23 cellular contexts compared by ENCODE assay signal in genomic region chr11:1192741-1193325, GRCh38. TPM values are rescaled to one million over a fixed set of nuclear protein-coding genes. Genes with fewer than 3 reads are reported as not detected.
DNase-seq lines count a peak whose midpoint lies in the region; ATAC-seq and TF ChIP-seq lines count a peak whose summit lies in the region.
"Had no signal": no experiment of that assay in that cellular context is flagged by ENCODE, and none has a peak within 500 bp of the region (broad histone marks: within the 10 kb centered on the region; RNA-seq: fewer than 3 reads in every experiment).

No MANE protein-coding gene starts in this region.

- H3K27me3 Mint-ChIP-seq in chondrocyte (ENCODE audit: low read depth) = no peaks in the 10 kb centered on the region
- peaks cover 3 to 5% of the 10 kb centered on the region in 2 donors for H3K27me3 Mint-ChIP-seq in stimulated activated naive B cell treated with anti-CD40 and anti-IgM and Interleukin-4, amounts not matched to agents 10 μg/mL and 1 μg/mL and 100 μg/mL, for 72 hours
- H3K27me3 Mint-ChIP-seq: CD4-positive, alpha-beta T cell; stimulated activated naive CD8-positive, alpha-beta T cell treated with anti-CD3 and anti-CD28 coated beads, Interleukin-15, Interleukin-2, amounts not matched to agents 100 ng/mL and 50 ng/mL, for 24 hours had no signal

- no peaks in the 10 kb centered on the region for H3K4me1 Mint-ChIP-seq in chondrocyte (ENCODE audit: low read depth)
- H3K4me1 Mint-ChIP-seq in stimulated activated naive B cell treated with anti-CD40 and anti-IgM and Interleukin-4, amounts not matched to agents 10 μg/mL and 1 μg/mL and 100 μg/mL, for 72 hours = no peaks in the 10 kb centered on the region
- H3K4me1 Mint-ChIP-seq: GM23338, nephron had no signal

- no peaks in the 10 kb centered on the region for H3K36me3 Mint-ChIP-seq in chondrocyte (ENCODE audit: low read depth)
- no peaks in the 10 kb centered on the region for H3K36me3 Mint-ChIP-seq in stimulated activated naive B cell treated with anti-CD40 and anti-IgM and Interleukin-4, amounts not matched to agents 10 μg/mL and 1 μg/mL and 100 μg/mL, for 72 hours

- no peak for ATAC-seq in left ventricle myocardium superior
- ATAC-seq in Right ventricle myocardium inferior = no peak
- ATAC-seq in GM18867 (IDR thresholded peaks at IDR 0.05; ENCODE audit: unreplicated experiment) = no peak
- ATAC-seq in stimulated activated naive B cell treated with anti-CD40 and anti-IgM and Interleukin-4, amounts not matched to agents 10 μg/mL and 1 μg/mL and 100 μg/mL, for 72 hours (replicated peaks) = no peak
- no peak for ATAC-seq in HG03342 (IDR thresholded peaks at IDR 0.05; ENCODE audit: unreplicated experiment)
- ATAC-seq: GM23338 had no signal

- no peaks in the 10 kb centered on the region for H3K9me3 Mint-ChIP-seq in chondrocyte (ENCODE audit: low read depth)
- H3K9me3 Mint-ChIP-seq in stimulated activated naive B cell treated with anti-CD40 and anti-IgM and Interleukin-4, amounts not matched to agents 10 μg/mL and 1 μg/mL and 100 μg/mL, for 72 hours = no peaks in the 10 kb centered on the region
- H3K9me3 Mint-ChIP-seq: CD4-positive, alpha-beta T cell; GM23338; stimulated activated naive CD8-positive, alpha-beta T cell treated with anti-CD3 and anti-CD28 coated beads, Interleukin-15, Interleukin-2, amounts not matched to agents 100 ng/mL and 50 ng/mL, for 24 hours had no signal

- no peak overlapping the region for H3K4me3 Mint-ChIP-seq in chondrocyte (ENCODE audit: unreplicated experiment)
- H3K4me3 Mint-ChIP-seq in stimulated activated naive B cell treated with anti-CD40 and anti-IgM and Interleukin-4, amounts not matched to agents 10 μg/mL and 1 μg/mL and 100 μg/mL, for 72 hours = no peak overlapping the region
- H3K4me3 Mint-ChIP-seq: CD4-positive, alpha-beta T cell; GM23338; nephron; stimulated activated naive CD8-positive, alpha-beta T cell treated with anti-CD3 and anti-CD28 coated beads, Interleukin-15, Interleukin-2, amounts not matched to agents 100 ng/mL and 50 ng/mL, for 24 hours had no signal

- H3K27ac Mint-ChIP-seq in chondrocyte (ENCODE audit: unreplicated experiment) = no peak overlapping the region
- H3K27ac Mint-ChIP-seq in stimulated activated naive B cell treated with anti-CD40 and anti-IgM and Interleukin-4, amounts not matched to agents 10 μg/mL and 1 μg/mL and 100 μg/mL, for 72 hours = no peak overlapping the region
- H3K27ac Mint-ChIP-seq: CD4-positive, alpha-beta T cell; GM23338; nephron; stimulated activated naive CD8-positive, alpha-beta T cell treated with anti-CD3 and anti-CD28 coated beads, Interleukin-15, Interleukin-2, amounts not matched to agents 100 ng/mL and 50 ng/mL, for 24 hours had no signal

- no peak for TF ChIP-seq CTCF in chondrocyte (IDR thresholded peaks at IDR 0.05)

- intact Hi-C loops in left ventricle myocardium superior (cut with micrococcal nuclease) (no loop called here), Right ventricle myocardium inferior (cut with DNase I) (no loop called here)

- DNase-seq in left ventricle myocardium superior (peak; percentile 16), Right ventricle myocardium inferior (ENCODE audit: missing footprints) (no peak), chondrocyte (ENCODE audit: low spot score) (peak; percentile 79), mesenteric fat pad (ENCODE audit: low spot score) (peak; percentile 72)
- no peak for DNase-seq in stimulated activated naive B cell treated with anti-CD40 and anti-IgM and Interleukin-4, amounts not matched to agents 10 μg/mL and 1 μg/mL and 100 μg/mL, for 72 hours
- DNase-seq: activated CD4-positive, alpha-beta T cell treated with anti-CD3 and anti-CD28 coated beads, Interleukin-2, amount 50 U/mL, for 4 hours; activated gamma-delta T cell treated with Interleukin-2 at 50 U/mL for 16 hours; anterior cingulate cortex; central memory CD4-positive, alpha-beta T cell; NCI-H2081; NCI-H345; right cardiac atrium; T-helper 9 cell had no signal

RNA-seq across cellular contexts. Expression of gene MUC5B, which starts 30.0 kb away (rescaled TPM):
- not detected for total RNA-seq in left ventricle myocardium superior
- not detected for total RNA-seq in Right ventricle myocardium inferior
- not detected in 3 replicates for total RNA-seq in chondrocyte
- not detected for total RNA-seq in mesenteric fat pad
- total RNA-seq: CD4-positive, alpha-beta T cell; dermis microvascular lymphatic vessel endothelial cell; G401; M059J; right cardiac atrium had no signal

RNA-seq across cellular contexts. Expression of gene MUC5AC, which starts 35.1 kb away (rescaled TPM):
- total RNA-seq in left ventricle myocardium superior (not detected), Right ventricle myocardium inferior (not detected), chondrocyte (not detected in 3 replicates), mesenteric fat pad (not detected)
- total RNA-seq: CD4-positive, alpha-beta T cell; dermis microvascular lymphatic vessel endothelial cell; G401; GM23338; M059J; OCI-LY7; right cardiac atrium had no signal

Comparison
In these comparisons a context has a peak if more than half of its experiments do, and no peak if none do; other contexts are left out.
1. DNase-seq: peak in left ventricle myocardium superior (single experiment), chondrocyte (single experiment) and mesenteric fat pad (single experiment); none in Right ventricle myocardium inferior (single experiment) and stimulated activated naive B cell treated with anti-CD40 and anti-IgM and Interleukin-4, amounts not matched to agents 10 μg/mL and 1 μg/mL and 100 μg/mL, for 72 hours (single experiment).